ENCODE assay signal across 2 cellular contexts in genomic region chr6:52576054-52576391, GRCh38.
TF ChIP-seq lines count a peak whose summit lies in the region.

No MANE protein-coding gene starts in this region.

TF ChIP-seq in H1, 55 proteins besides CTCF, POLR2A, EP300 and RAD21 (continued from another document):
- TF ChIP-seq TAF7 (optimal IDR thresholded peaks at IDR 0.05; ENCODE audit: borderline replicate concordance, low read depth, low read length) (no peak), RXRA (IDR thresholded peaks at IDR 0.05; ENCODE audit: insufficient read depth, low read depth, low read length) (no peak), SAP30 (IDR thresholded peaks at IDR 0.05; ENCODE audit: insufficient read depth, insufficient replicate concordance, low read length) (no peak), CBX8 (IDR thresholded peaks at IDR 0.05; ENCODE audit: borderline replicate concordance, low read depth, low read length) (no peak), POU5F1 (IDR thresholded peaks at IDR 0.05; ENCODE audit: low read depth, low read length) (no peak), SIRT6 (IDR thresholded peaks at IDR 0.05; ENCODE audit: low read length) (no peak), GABPA (IDR thresholded peaks at IDR 0.05; ENCODE audit: borderline replicate concordance, insufficient read depth, low read length) (no peak), ASH2L (IDR thresholded peaks at IDR 0.05; ENCODE audit: low read length) (no peak)
TF ChIP-seq in H1: peak in this region for 0.

TF ChIP-seq in neural cell, 6 proteins besides CTCF, POLR2A, EP300 and RAD21 (continued from another document):
- TF ChIP-seq REST (IDR thresholded peaks at IDR 0.05; ENCODE audit: borderline replicate concordance) (no peak), POLR2AphosphoS5 (IDR thresholded peaks at IDR 0.05) (no peak), TAF1 (IDR thresholded peaks at IDR 0.05; ENCODE audit: low read depth) (no peak), MXI1 (conservative IDR thresholded peaks at IDR 0.05; ENCODE audit: poor library complexity, severe bottlenecking) (no peak), SMC3 (conservative IDR thresholded peaks at IDR 0.05; ENCODE audit: poor library complexity) (no peak)
TF ChIP-seq in neural cell: peak in this region for 0.
